ENCODE assay signal across 33 cellular contexts in the genomic region with DNA sequence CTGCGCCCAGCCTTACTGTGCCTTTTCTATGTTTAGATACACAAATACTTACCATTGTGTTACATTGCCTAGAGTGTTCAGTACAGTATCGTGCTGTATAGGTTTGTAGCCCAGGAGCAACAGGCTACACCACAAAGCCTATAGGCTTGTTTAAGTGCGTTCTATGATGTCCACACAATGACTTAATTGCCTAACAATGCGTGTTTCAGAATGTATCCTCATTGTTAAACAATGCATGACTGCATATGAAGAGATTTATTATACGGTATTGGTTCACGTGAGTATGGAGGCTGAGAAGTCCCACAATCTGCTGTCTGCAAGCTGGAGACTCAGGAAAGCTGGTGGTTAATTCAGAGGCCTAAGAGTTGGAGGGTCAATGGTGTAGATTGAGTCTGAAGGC.
"Had no signal": no experiment of that assay in that cellular context is flagged by ENCODE, and none has a peak within 500 bp of the region (broad histone marks: within the 10 kb centered on the region; RNA-seq: fewer than 3 reads in every experiment).

No MANE protein-coding gene starts in this region.

- H3K27me3 ChIP-seq: adrenal gland, body of pancreas, breast epithelium, MG63, Peyer's patch had no signal

- H3K9me3 ChIP-seq: adrenal gland had no signal

- ATAC-seq: activated CD8-positive, alpha-beta memory T cell treated with anti-CD3 and anti-CD28 coated beads, Interleukin-2, amount 10 ng/mL, durations not matched to agents 7 days and 5 days; activated T-cell treated with anti-CD3 and anti-CD28 coated beads, Interleukin-2, amount 50 U/mL, for 72 hours; activated T-helper 17 cell treated with anti-CD3 and anti-CD28 coated beads, Interleukin-2, amount 50 U/mL, for 72 hours; body of pancreas; PC-3; Right ventricle myocardium inferior; SK-N-SH treated with all-trans-retinoic acid at 6 μM for 48 hours had no signal

- H3K27me3 Mint-ChIP-seq: activated CD8-positive, alpha-beta memory T cell treated with anti-CD3 and anti-CD28 coated beads, Interleukin-2, amount 10 ng/mL, durations not matched to agents 7 days and 5 days; activated naive CD4-positive, alpha-beta T cell treated with anti-CD3 and anti-CD28 coated beads, Interleukin-2, amount 50 U/mL, for 24 hours; activated T-helper 17 cell treated with anti-CD3 and anti-CD28 coated beads, Interleukin-2, amount 50 U/mL, for 72 hours had no signal

- H3K9me3 Mint-ChIP-seq: activated T-helper 17 cell treated with anti-CD3 and anti-CD28 coated beads, Interleukin-2, amount 50 U/mL, for 72 hours had no signal

- DNase-seq: activated CD4-positive, alpha-beta memory T cell treated with anti-CD3 and anti-CD28 coated beads, Interleukin-2, amount 10 ng/mL, durations not matched to agents 7 days and 5 days; activated CD4-positive, alpha-beta T cell treated with anti-CD3 and anti-CD28 coated beads for 1 hour; activated CD4-positive, alpha-beta T cell treated with anti-CD3 and anti-CD28 coated beads for 48 hours; activated CD4-positive, CD25-positive, alpha-beta regulatory T cell; activated CD8-positive, alpha-beta memory T cell treated with anti-CD3 and anti-CD28 coated beads for 24 hours; activated CD8-positive, alpha-beta memory T cell treated with anti-CD3 and anti-CD28 coated beads, Interleukin-2, amount 10 ng/mL, durations not matched to agents 7 days and 5 days; activated effector memory CD4-positive, alpha-beta T cell treated with anti-CD3 and anti-CD28 coated beads, Interleukin-2, amount 50 U/mL, for 16 hours; activated naive CD4-positive, alpha-beta T cell treated with Interleukin-2 at 50 U/mL for 16 hours; activated T-cell treated with anti-CD3 and anti-CD28 coated beads, Interleukin-2, amount 50 U/mL, for 1 hour; activated T-cell treated with anti-CD3 and anti-CD28 coated beads, Interleukin-2, amount 50 U/mL, for 72 hours; adrenal gland; body of pancreas; caudate nucleus; cerebellar nuclear complex; MG63; MV-4-11; NCI-H1092; NCI-H1436 treated with DMSO at 0.1 percent for 48 hours; NCI-H2029; NCI-H345; NCI-H524 treated with DMSO at 0.1 percent for 48 hours; PC-3; Peyer's patch; SIG-M5; T-helper 1 cell; T1000; WERI-Rb-1 had no signal

- H3K4me1 ChIP-seq: adrenal gland, Peyer's patch had no signal

- H3K27ac ChIP-seq: adrenal gland, Peyer's patch, RWPE1, WERI-Rb-1 had no signal

- H3K4me3 Mint-ChIP-seq: activated CD4-positive, alpha-beta memory T cell treated with anti-CD3 and anti-CD28 coated beads, Interleukin-2, amount 10 ng/mL, durations not matched to agents 7 days and 5 days; activated CD8-positive, alpha-beta memory T cell treated with anti-CD3 and anti-CD28 coated beads, Interleukin-2, amount 10 ng/mL, durations not matched to agents 7 days and 5 days; activated naive CD4-positive, alpha-beta T cell treated with anti-CD3 and anti-CD28 coated beads, Interleukin-2, amount 50 U/mL, for 24 hours; activated T-cell treated with anti-CD3 and anti-CD28 coated beads, Interleukin-2, amount 50 U/mL, for 72 hours; activated T-helper 17 cell treated with anti-CD3 and anti-CD28 coated beads, Interleukin-2, amount 50 U/mL, for 72 hours had no signal

- H3K4me3 ChIP-seq: adrenal gland, body of pancreas, breast epithelium, MG63, Peyer's patch had no signal

- H3K27ac Mint-ChIP-seq: activated CD4-positive, alpha-beta memory T cell treated with anti-CD3 and anti-CD28 coated beads, Interleukin-2, amount 10 ng/mL, durations not matched to agents 7 days and 5 days; activated CD8-positive, alpha-beta memory T cell treated with anti-CD3 and anti-CD28 coated beads, Interleukin-2, amount 10 ng/mL, durations not matched to agents 7 days and 5 days; activated naive CD4-positive, alpha-beta T cell treated with anti-CD3 and anti-CD28 coated beads, Interleukin-2, amount 50 U/mL, for 24 hours; activated T-cell treated with anti-CD3 and anti-CD28 coated beads, Interleukin-2, amount 50 U/mL, for 72 hours; activated T-helper 17 cell treated with anti-CD3 and anti-CD28 coated beads, Interleukin-2, amount 50 U/mL, for 72 hours had no signal

- H3K36me3 ChIP-seq: adrenal gland, breast epithelium, MG63, Peyer's patch, WERI-Rb-1 had no signal
